8 cellular contexts compared by ENCODE assay signal in the genomic region with DNA sequence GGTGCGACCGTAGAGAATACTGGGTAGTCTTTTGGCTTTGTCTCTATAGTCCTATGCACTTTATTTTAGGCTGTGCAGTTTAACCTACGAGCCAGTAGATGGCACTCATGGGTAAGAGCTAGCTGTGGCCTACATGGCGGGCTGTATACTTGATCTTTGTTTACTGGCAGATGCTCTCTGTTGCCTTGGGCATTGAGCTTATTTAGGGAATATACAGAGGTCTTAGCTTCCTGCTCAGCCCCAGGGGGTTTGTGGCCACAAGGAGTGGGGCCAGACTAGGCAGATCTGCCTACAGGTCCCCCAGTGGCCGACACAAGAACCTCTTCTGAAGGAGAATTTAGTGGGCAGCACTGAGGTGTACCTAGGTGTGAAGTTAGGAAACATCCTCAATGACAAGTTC.
DNase-seq lines count a peak whose midpoint lies in the region; ATAC-seq and TF ChIP-seq lines count a peak whose summit lies in the region.

No MANE protein-coding gene starts in this region.

- no peaks in the 10 kb centered on the region for H3K9me3 ChIP-seq in CD4-positive, CD25-positive, alpha-beta regulatory T cell (ENCODE audit: control insufficient read depth in 2 of 2, low read length in 2 of 2)

- TF ChIP-seq CTCF in VCaP (conservative IDR thresholded peaks at IDR 0.05), result peak; percentile 86

- peak in 2 of 3 donors; percentile 5 to 28 for DNase-seq in CD4-positive, CD25-positive, alpha-beta regulatory T cell
- peak; percentile 42 for DNase-seq in NCI-H1436 (lab: John Stamatoyannopoulos, UW)
- peak; percentile 29 for DNase-seq in foreskin melanocyte
- peak; percentile 21 for DNase-seq in pons (ENCODE audit: low spot score)
- DNase-seq in activated CD4-positive, CD25-positive, alpha-beta regulatory T cell (lab: John Stamatoyannopoulos, UW), result no peak

- H3K4me1 Mint-ChIP-seq in CD4-positive, CD25-positive, alpha-beta regulatory T cell, result peaks cover 0 to 5% (median 0%) of the 10 kb centered on the region in 4 donors

- no peaks in the 10 kb centered on the region for H3K36me3 Mint-ChIP-seq in CD4-positive, CD25-positive, alpha-beta regulatory T cell

- H3K4me3 ChIP-seq in CD4-positive, CD25-positive, alpha-beta regulatory T cell (ENCODE audit: low read depth, low read length), result no peak overlapping the region

- H3K4me3 Mint-ChIP-seq in CD4-positive, CD25-positive, alpha-beta regulatory T cell, result no peak overlapping the region

- no peaks in the 10 kb centered on the region for H3K27me3 Mint-ChIP-seq in CD4-positive, CD25-positive, alpha-beta regulatory T cell

- H3K27me3 ChIP-seq in CD4-positive, CD25-positive, alpha-beta regulatory T cell (ENCODE audit: control insufficient read depth, insufficient read depth, low read length), result no peaks in the 10 kb centered on the region

- ATAC-seq in CD4-positive, CD25-positive, alpha-beta regulatory T cell (ENCODE audit: low read depth in 2 of 2), result no peak
- ATAC-seq in GM18868 (IDR thresholded peaks at IDR 0.05; ENCODE audit: unreplicated experiment) (peak; percentile 100), HG02938 (IDR thresholded peaks at IDR 0.05; ENCODE audit: unreplicated experiment) (peak; percentile 99)

- H3K4me1 ChIP-seq in CD4-positive, CD25-positive, alpha-beta regulatory T cell (ENCODE audit: control insufficient read depth, insufficient read depth, low read length, poor library complexity, severe bottlenecking), result no peaks in the 10 kb centered on the region

- no peaks in the 10 kb centered on the region for H3K9me3 Mint-ChIP-seq in CD4-positive, CD25-positive, alpha-beta regulatory T cell

- H3K27ac ChIP-seq in CD4-positive, CD25-positive, alpha-beta regulatory T cell (ENCODE audit: insufficient read depth, low read length, poor library complexity, severe bottlenecking), result no peak overlapping the region
- H3K27ac ChIP-seq in VCaP, result no peak overlapping the region

- H3K27ac Mint-ChIP-seq in CD4-positive, CD25-positive, alpha-beta regulatory T cell, result no peak overlapping the region

- H3K36me3 ChIP-seq in CD4-positive, CD25-positive, alpha-beta regulatory T cell (ENCODE audit: control insufficient read depth, insufficient read depth, low read length), result no peaks in the 10 kb centered on the region

Comparison
In these comparisons a context has a peak if more than half of its experiments do, and no peak if none do; other contexts are left out.
1. ATAC-seq: peak in GM18868 (single experiment) and HG02938 (single experiment); none in CD4-positive, CD25-positive, alpha-beta regulatory T cell (0 of 2).
2. DNase-seq: peak in CD4-positive, CD25-positive, alpha-beta regulatory T cell (2 of 3), NCI-H1436 (single experiment), foreskin melanocyte (single experiment) and pons (single experiment); none in activated CD4-positive, CD25-positive, alpha-beta regulatory T cell (0 of 4).